8 cellular contexts compared by ENCODE assay signal in genomic region chr16:53129281-53130192, GRCh38.
DNase-seq lines count a peak whose midpoint lies in the region; ATAC-seq and TF ChIP-seq lines count a peak whose summit lies in the region.

No MANE protein-coding gene starts in this region.

- H3K36me3 ChIP-seq in SK-N-MC (ENCODE audit: insufficient read depth, low read length) (no peaks in the 10 kb centered on the region), neutrophil (no peaks in the 10 kb centered on the region)

- H3K4me3 ChIP-seq in SK-N-MC (0 out of 2 replicates have a peak overlapping the region, but pooled peaks have one; percentile 38), neutrophil (ENCODE audit: low read depth in 1 of 2, low read length in 1 of 2) (peak overlapping the region; percentile 66 to 90)

- H3K4me1 ChIP-seq in neutrophil (ENCODE audit: control insufficient read depth in 1 of 2, insufficient read depth in 1 of 2, low read depth in 1 of 2, low read length in 1 of 2): peaks cover 10 to 16% of the 10 kb centered on the region in 2 experiments

- H3K27me3 ChIP-seq in neutrophil: no peaks in the 10 kb centered on the region

- DNase-seq in Daoy (ENCODE audit: low read depth) (peak; percentile 15), SK-N-MC (ENCODE audit: low read depth, low spot score) (no peak), fibroblast of gingiva (ENCODE audit: low read depth) (peak; percentile 22), NK-92 (lab: John Stamatoyannopoulos, UW; ENCODE audit: unreplicated experiment) (no peak)

- H3K9ac ChIP-seq in SK-N-MC (ENCODE audit: insufficient read length): no peak overlapping the region

- H3K27ac ChIP-seq in SK-N-MC (peak overlapping the region; percentile 22; the same call in 1 of the 2 replicates), neutrophil (peak overlapping the region; percentile 98)

- TF ChIP-seq CTCF in neutrophil (IDR thresholded peaks at IDR 0.05): no peak

- H3K9me3 ChIP-seq in SK-N-MC (ENCODE audit: low read depth, low read length) (no peaks in the 10 kb centered on the region), neutrophil (no peaks in the 10 kb centered on the region)

- ATAC-seq in HG02571 (IDR thresholded peaks at IDR 0.05; ENCODE audit: unreplicated experiment) (peak; percentile 1), GM18858 (IDR thresholded peaks at IDR 0.05; ENCODE audit: unreplicated experiment) (no peak), HG03520 (IDR thresholded peaks at IDR 0.05; ENCODE audit: unreplicated experiment) (no peak)

Comparison
In these comparisons a context has a peak if more than half of its experiments do, and no peak if none do; other contexts are left out.
1. DNase-seq: peak in Daoy (single experiment) and fibroblast of gingiva (single experiment); none in SK-N-MC (single experiment) and NK-92 (single experiment).